10 cellular contexts compared by ENCODE assay signal in the genomic region with DNA sequence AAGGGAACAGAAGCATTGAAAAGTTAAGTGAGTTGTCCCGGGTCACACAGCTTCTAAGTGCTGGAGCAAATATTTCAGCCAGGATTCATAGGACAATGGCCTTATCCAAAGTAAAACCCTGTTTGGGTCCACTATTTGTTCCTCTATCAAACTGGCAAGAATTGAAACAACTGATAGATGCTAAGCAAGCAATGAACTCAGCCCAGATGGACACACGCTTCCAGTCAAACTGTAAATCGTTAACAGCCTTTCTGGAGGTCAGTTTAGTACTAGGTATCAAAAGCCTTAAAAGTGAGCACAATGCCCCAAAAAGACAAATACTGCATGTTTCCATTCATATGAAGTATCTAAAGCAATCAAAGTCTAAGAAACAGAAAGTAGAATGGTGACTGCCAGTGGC. TPM values are rescaled to one million over a fixed set of nuclear protein-coding genes. Genes with fewer than 3 reads are reported as not detected.
A peak's percentile ranks its signal among the peaks of the same experiment; 100 is the strongest.
DNase-seq lines count a peak whose midpoint lies in the region; ATAC-seq, FAIRE-seq and TF ChIP-seq lines count a peak whose summit lies in the region.
"Had no signal": no experiment of that assay in that cellular context is flagged by ENCODE, and none has a peak within 500 bp of the region (broad histone marks: within the 10 kb centered on the region; RNA-seq: fewer than 3 reads in every experiment).

No MANE protein-coding gene starts in this region.

- ATAC-seq in HG03025 (IDR thresholded peaks at IDR 0.05; ENCODE audit: low FRiP score, unreplicated experiment) = no peak
- no peak for ATAC-seq in stimulated activated naive B cell treated with anti-CD40 and anti-IgM and Interleukin-4, amounts not matched to agents 10 μg/mL and 1 μg/mL and 100 μg/mL, for 72 hours (replicated peaks)

- H3K27me3 Mint-ChIP-seq in IgD-negative memory B cell (no peaks in the 10 kb centered on the region), chondrocyte (ENCODE audit: low read depth) (no peaks in the 10 kb centered on the region), nephron progenitor cell (ENCODE audit: low read depth, poor library complexity) (no peaks in the 10 kb centered on the region)
- H3K27me3 Mint-ChIP-seq in stimulated activated naive B cell treated with anti-CD40 and anti-IgM and Interleukin-4, amounts not matched to agents 10 μg/mL and 1 μg/mL and 100 μg/mL, for 72 hours = no peaks in the 10 kb centered on the region

- DNase-seq in chondrocyte (ENCODE audit: low spot score) (no peak), nephron progenitor cell (no peak), H54 (ENCODE audit: insufficient read length, low spot score) (no peak), SW480 (ENCODE audit: low spot score) (no peak)
- no peak for DNase-seq in stimulated activated naive B cell treated with anti-CD40 and anti-IgM and Interleukin-4, amounts not matched to agents 10 μg/mL and 1 μg/mL and 100 μg/mL, for 72 hours

- H3K4me3 ChIP-seq in BLaER1 = no peak overlapping the region; the same call in 1 of the 2 replicates

- H3K27me3 ChIP-seq in BLaER1 = no peaks in the 10 kb centered on the region
- H3K27me3 ChIP-seq: tibial nerve had no signal

- peaks cover 19% of the 10 kb centered on the region for H3K4me1 ChIP-seq in BLaER1

- H3K4me1 Mint-ChIP-seq in IgD-negative memory B cell (peaks cover 15 to 20% (median 19%) of the 10 kb centered on the region in 3 donors), chondrocyte (ENCODE audit: low read depth) (peaks cover 40% of the 10 kb centered on the region), nephron progenitor cell (peaks cover 21% of the 10 kb centered on the region)
- H3K4me1 Mint-ChIP-seq in stimulated activated naive B cell treated with anti-CD40 and anti-IgM and Interleukin-4, amounts not matched to agents 10 μg/mL and 1 μg/mL and 100 μg/mL, for 72 hours = peaks cover 9 to 26% of the 10 kb centered on the region in 2 donors

- H3K4me2 ChIP-seq in BLaER1 = peak overlapping the region; percentile 86

- no peak for TF ChIP-seq CTCF in chondrocyte (IDR thresholded peaks at IDR 0.05)
- TF ChIP-seq CTCF in nephron progenitor cell (IDR thresholded peaks at IDR 0.05) = no peak

- TF ChIP-seq POLR2A in H54 (IDR thresholded peaks at IDR 0.05; ENCODE audit: low read depth, low read length) = no peak

- H3K4me3 Mint-ChIP-seq in IgD-negative memory B cell (peak overlapping the region; percentile 60 to 93 (median 86)), chondrocyte (ENCODE audit: unreplicated experiment) (peak overlapping the region; percentile 68), nephron progenitor cell (peak overlapping the region; percentile 90)
- no peak overlapping the region for H3K4me3 Mint-ChIP-seq in stimulated activated naive B cell treated with anti-CD40 and anti-IgM and Interleukin-4, amounts not matched to agents 10 μg/mL and 1 μg/mL and 100 μg/mL, for 72 hours

- H3K9ac ChIP-seq in BLaER1 = no peak overlapping the region

- no peak for FAIRE-seq in H54 (lab: Jason Lieb, UNC)
- FAIRE-seq: HTR-8/SVneo had no signal

- H3K36me3 Mint-ChIP-seq in IgD-negative memory B cell (peaks cover 9% of the 10 kb centered on the region), chondrocyte (ENCODE audit: low read depth) (no peaks in the 10 kb centered on the region), nephron progenitor cell (ENCODE audit: low read depth) (peaks cover 15% of the 10 kb centered on the region)
- H3K36me3 Mint-ChIP-seq in stimulated activated naive B cell treated with anti-CD40 and anti-IgM and Interleukin-4, amounts not matched to agents 10 μg/mL and 1 μg/mL and 100 μg/mL, for 72 hours = peaks cover 6 to 9% of the 10 kb centered on the region in 2 donors

- no peaks in the 10 kb centered on the region for H3K9me3 ChIP-seq in BLaER1
- H3K9me3 ChIP-seq: tibial nerve had no signal

- H4K20me1 ChIP-seq in BLaER1 = no peaks in the 10 kb centered on the region

- H3K36me3 ChIP-seq in BLaER1 = peaks cover 6% of the 10 kb centered on the region; the same call in 1 of the 2 replicates

- H3K9me3 Mint-ChIP-seq in IgD-negative memory B cell (no peaks in the 10 kb centered on the region), chondrocyte (ENCODE audit: low read depth) (no peaks in the 10 kb centered on the region), nephron progenitor cell (no peaks in the 10 kb centered on the region)
- no peaks in the 10 kb centered on the region for H3K9me3 Mint-ChIP-seq in stimulated activated naive B cell treated with anti-CD40 and anti-IgM and Interleukin-4, amounts not matched to agents 10 μg/mL and 1 μg/mL and 100 μg/mL, for 72 hours

- H3K27ac Mint-ChIP-seq in IgD-negative memory B cell (peak overlapping the region in 1 of 3 donors; percentile 82), chondrocyte (ENCODE audit: unreplicated experiment) (no peak overlapping the region), nephron progenitor cell (no peak overlapping the region)
- H3K27ac Mint-ChIP-seq in stimulated activated naive B cell treated with anti-CD40 and anti-IgM and Interleukin-4, amounts not matched to agents 10 μg/mL and 1 μg/mL and 100 μg/mL, for 72 hours = no peak overlapping the region

- no peak overlapping the region for H3K27ac ChIP-seq in BLaER1

RNA-seq across cellular contexts. Expression of a gene that starts 0.8 kb away (rescaled TPM):
- 47.1 TPM for polyA plus RNA-seq in IgD-negative memory B cell
- 17.4 to 24.0 TPM (median 21.0 TPM) in 3 replicates for total RNA-seq in chondrocyte

RNA-seq across cellular contexts. Expression of a gene that starts 1.1 kb away (rescaled TPM):
- polyA plus RNA-seq in IgD-negative memory B cell = 1.9 TPM
- 13.1 to 15.7 TPM (median 13.7 TPM) in 3 replicates for total RNA-seq in chondrocyte

RNA-seq across cellular contexts. Expression of a gene that starts 28.4 kb away (rescaled TPM):
- polyA plus RNA-seq in IgD-negative memory B cell = 10.5 TPM
- 5.5 to 7.6 TPM (median 7.4 TPM) in 3 replicates for total RNA-seq in chondrocyte

RNA-seq across cellular contexts. Expression of a gene that starts 33.2 kb away (rescaled TPM):
- not detected for polyA plus RNA-seq in IgD-negative memory B cell
- total RNA-seq in chondrocyte = 0.20 to 0.70 TPM (median 0.23 TPM) in 3 replicates

RNA-seq across cellular contexts. Expression of a gene that starts 50.9 kb away (rescaled TPM):
- 4.2 TPM for polyA plus RNA-seq in IgD-negative memory B cell
- 6.7 to 6.9 TPM (median 6.7 TPM) in 3 replicates for total RNA-seq in chondrocyte

Comparison
In these comparisons a context has a peak if more than half of its experiments do, and no peak if none do; other contexts are left out.
1. H3K4me3 Mint-ChIP-seq: peak in IgD-negative memory B cell (4 of 4), chondrocyte (single experiment) and nephron progenitor cell (single experiment); none in stimulated activated naive B cell treated with anti-CD40 and anti-IgM and Interleukin-4, amounts not matched to agents 10 μg/mL and 1 μg/mL and 100 μg/mL, for 72 hours (0 of 2).